Comparison of ENCODE assay signal across 22 cellular contexts in genomic region chr14:42001436-42001835, GRCh38.
"Had no signal": no experiment of that assay in that cellular context is flagged by ENCODE, and none has a peak within 500 bp of the region (broad histone marks: within the 10 kb centered on the region; RNA-seq: fewer than 3 reads in every experiment).

No MANE protein-coding gene starts in this region.

- H3K9me3 Mint-ChIP-seq: nephron progenitor cell; stimulated activated naive B cell treated with anti-CD40 and anti-IgM and Interleukin-4, amounts not matched to agents 10 μg/mL and 1 μg/mL and 100 μg/mL, for 72 hours; stimulated activated naive CD8-positive, alpha-beta T cell treated with anti-CD3 and anti-CD28 coated beads, Interleukin-15, amount 100 ng/mL, for 72 hours had no signal

- H3K4me1 Mint-ChIP-seq: naive thymus-derived CD4-positive, alpha-beta T cell; nephron progenitor cell; stimulated activated naive B cell treated with anti-CD40 and anti-IgM and Interleukin-4, amounts not matched to agents 10 μg/mL and 1 μg/mL and 100 μg/mL, for 72 hours; stimulated activated naive CD8-positive, alpha-beta T cell treated with anti-CD3 and anti-CD28 coated beads, Interleukin-15, amount 100 ng/mL, for 72 hours had no signal

- H3K36me3 ChIP-seq: neutrophil, tibial nerve, upper lobe of right lung, vagina had no signal

- H3K27ac Mint-ChIP-seq: naive thymus-derived CD4-positive, alpha-beta T cell; nephron progenitor cell; stimulated activated naive B cell treated with anti-CD40 and anti-IgM and Interleukin-4, amounts not matched to agents 10 μg/mL and 1 μg/mL and 100 μg/mL, for 72 hours; stimulated activated naive CD8-positive, alpha-beta T cell treated with anti-CD3 and anti-CD28 coated beads, Interleukin-15, amount 100 ng/mL, for 72 hours had no signal

- H3K9me3 ChIP-seq: neutrophil, psoas muscle, testis, tibial nerve, upper lobe of right lung, vagina had no signal

- DNase-seq: cortex of kidney; dorsolateral prefrontal cortex; effector CD8-positive, alpha-beta T cell; left colon; left ventricle myocardium superior; mesendoderm; naive thymus-derived CD4-positive, alpha-beta T cell; nephron progenitor cell; psoas muscle; retina; stimulated activated CD4-positive, alpha-beta T cell treated with anti-CD3 and anti-CD28 coated beads, Interleukin-2, amount 100 ng/mL, for 24 hours; stimulated activated CD4-positive, alpha-beta T cell treated with anti-CD3 and anti-CD28 coated beads, Interleukin-4, amount 100 ng/mL, for 4 hours; stimulated activated naive B cell treated with anti-CD40 and anti-IgM and Interleukin-4, amounts not matched to agents 10 μg/mL and 1 μg/mL and 100 μg/mL, for 72 hours; stimulated activated naive CD8-positive, alpha-beta T cell treated with anti-CD3 and anti-CD28 coated beads, Interleukin-15, amount 100 ng/mL, for 72 hours; testis; upper lobe of right lung had no signal

- H2AFZ ChIP-seq: hepatocyte had no signal

- H3K4me3 Mint-ChIP-seq: naive thymus-derived CD4-positive, alpha-beta T cell; nephron progenitor cell; stimulated activated naive B cell treated with anti-CD40 and anti-IgM and Interleukin-4, amounts not matched to agents 10 μg/mL and 1 μg/mL and 100 μg/mL, for 72 hours; stimulated activated naive CD8-positive, alpha-beta T cell treated with anti-CD3 and anti-CD28 coated beads, Interleukin-15, amount 100 ng/mL, for 72 hours had no signal

- H3K4me1 ChIP-seq: psoas muscle, testis, tibial nerve, upper lobe of right lung, vagina had no signal

- H3K79me2 ChIP-seq: hepatocyte had no signal

- H3K4me2 ChIP-seq: hepatocyte had no signal

- H3K27ac ChIP-seq: dorsolateral prefrontal cortex, hepatocyte, neutrophil, psoas muscle, testis, tibial nerve, upper lobe of right lung, vagina had no signal

- H3K36me3 Mint-ChIP-seq: naive thymus-derived CD4-positive, alpha-beta T cell; stimulated activated naive B cell treated with anti-CD40 and anti-IgM and Interleukin-4, amounts not matched to agents 10 μg/mL and 1 μg/mL and 100 μg/mL, for 72 hours had no signal

- H3K27me3 ChIP-seq: dorsolateral prefrontal cortex, hepatocyte, neutrophil, testis, tibial nerve, upper lobe of right lung, vagina had no signal

- H3K27me3 Mint-ChIP-seq: naive thymus-derived CD4-positive, alpha-beta T cell; stimulated activated naive B cell treated with anti-CD40 and anti-IgM and Interleukin-4, amounts not matched to agents 10 μg/mL and 1 μg/mL and 100 μg/mL, for 72 hours; stimulated activated naive CD8-positive, alpha-beta T cell treated with anti-CD3 and anti-CD28 coated beads, Interleukin-15, amount 100 ng/mL, for 72 hours had no signal

- ATAC-seq: left colon; left ventricle myocardium superior; naive thymus-derived CD4-positive, alpha-beta T cell; psoas muscle; sciatic nerve; stimulated activated naive B cell treated with anti-CD40 and anti-IgM and Interleukin-4, amounts not matched to agents 10 μg/mL and 1 μg/mL and 100 μg/mL, for 72 hours; stimulated activated naive CD8-positive, alpha-beta T cell treated with anti-CD3 and anti-CD28 coated beads, Interleukin-15, amount 100 ng/mL, for 72 hours; upper lobe of right lung had no signal

- H3K4me3 ChIP-seq: dorsolateral prefrontal cortex, hepatocyte, lung, psoas muscle, testis, tibial nerve, upper lobe of right lung, vagina had no signal
